In genomic region chr17:19362293-19363113, GRCh38 we compare ENCODE assay signal across 8 cellular contexts. TPM values are rescaled to one million over a fixed set of nuclear protein-coding genes. Genes with fewer than 3 reads are reported as not detected.
DNase-seq lines count a peak whose midpoint lies in the region; ATAC-seq and TF ChIP-seq lines count a peak whose summit lies in the region.

B9D1 (minus strand) TSS chr17:19362723; CDS start chr17:19362569, 154 bp downstream.

- DNase-seq in GM12865 (ENCODE audit: low read depth) (peak; percentile 94), NCI-H1105 (lab: John Stamatoyannopoulos, UW) (peak; percentile 97), SW480 (ENCODE audit: low spot score) (peak; percentile 89), amniotic epithelial cell (ENCODE audit: low read depth) (peak; percentile 88), heart right ventricle (peak; percentile 89 to 94), posterior vena cava (ENCODE audit: low spot score) (peak; percentile 98), upper lobe of right lung (peak; percentile 96)

- intact Hi-C loops in heart right ventricle (cut with DNase I), result loop anchor here (1.0 to 10.0 kb wide), 10 partner anchors 40 to 405 kb away; no protein-coding TSS in a partner anchor
- intact Hi-C loops in posterior vena cava (cut with DNase I), result loop anchor here (2.0 to 10.0 kb wide), 4 partner anchors 86 to 402 kb away; no protein-coding TSS in a partner anchor
- intact Hi-C loops in upper lobe of right lung (cut with DNase I), result no loop called here

- no peaks in the 10 kb centered on the region for H3K9me3 ChIP-seq in heart right ventricle
- no peaks in the 10 kb centered on the region for H3K9me3 ChIP-seq in upper lobe of right lung

- H3K4me3 ChIP-seq in GM12865 (ENCODE audit: low read depth, low read length), result peak within 1 kb of the TSS; percentile 73
- peak within 1 kb of the TSS; percentile 48 to 90 (median 76) for H3K4me3 ChIP-seq in heart right ventricle
- peak within 1 kb of the TSS; percentile 84 for H3K4me3 ChIP-seq in upper lobe of right lung

- H3K27me3 ChIP-seq in heart right ventricle (no peaks in the 10 kb centered on the region), upper lobe of right lung (no peaks in the 10 kb centered on the region)

- peaks cover 0 to under 1% (median 0%) of the 10 kb centered on the region in 9 donors for H3K36me3 ChIP-seq in heart right ventricle
- no peaks in the 10 kb centered on the region for H3K36me3 ChIP-seq in upper lobe of right lung

- H3K4me1 ChIP-seq in heart right ventricle, result peaks cover 0 to 16% (median 10%) of the 10 kb centered on the region in 9 donors
- no peaks in the 10 kb centered on the region for H3K4me1 ChIP-seq in upper lobe of right lung

- TF ChIP-seq CTCF in GM12865 (IDR thresholded peaks at IDR 0.05; ENCODE audit: insufficient read depth, low read depth, low read length, missing control alignments) (peak; percentile 91), heart right ventricle (IDR thresholded peaks at IDR 0.05) (peak; percentile 96 to 100 (median 99)), upper lobe of right lung (IDR thresholded peaks at IDR 0.05) (peak; percentile 97)

- peak within 1 kb of the TSS in 9 of 10 donors; percentile 67 to 82 (median 72) for H3K27ac ChIP-seq in heart right ventricle
- peak within 1 kb of the TSS; percentile 86 for H3K27ac ChIP-seq in upper lobe of right lung

- peak; percentile 77 for ATAC-seq in HG02623 (IDR thresholded peaks at IDR 0.05; ENCODE audit: unreplicated experiment)
- ATAC-seq in heart right ventricle, result peak; percentile 94 to 98 (median 96)
- peak; percentile 96 for ATAC-seq in upper lobe of right lung

- 1% methylated on average over 82 of the region's 82 CpGs for WGBS in heart right ventricle, 2 donors

RNA-seq across cellular contexts. Expression of gene B9D1, which starts in this region (rescaled TPM):
- 10 to 100 TPM in 5 of 10 donors, 1 to 10 TPM in 5; 5.3 to 18.8 (median 10.4) TPM for total RNA-seq in heart right ventricle
- polyA plus RNA-seq in heart right ventricle, result 10 to 100 TPM in 1 of 2 donors, 1 to 10 TPM in 1; 9.4 to 11.6 TPM
- total RNA-seq in posterior vena cava, result 1 to 10 TPM; 7.7 to 9.8 TPM
- total RNA-seq in upper lobe of right lung, result 9.9 TPM

Comparison
In these comparisons a context has a peak if more than half of its experiments do, and no peak if none do; other contexts are left out.
1. Peak in every context shown above with its lines: DNase-seq, ATAC-seq, H3K4me3 ChIP-seq and H3K27ac ChIP-seq.